Comparison of ENCODE assay signal across 19 cellular contexts in the genomic region with DNA sequence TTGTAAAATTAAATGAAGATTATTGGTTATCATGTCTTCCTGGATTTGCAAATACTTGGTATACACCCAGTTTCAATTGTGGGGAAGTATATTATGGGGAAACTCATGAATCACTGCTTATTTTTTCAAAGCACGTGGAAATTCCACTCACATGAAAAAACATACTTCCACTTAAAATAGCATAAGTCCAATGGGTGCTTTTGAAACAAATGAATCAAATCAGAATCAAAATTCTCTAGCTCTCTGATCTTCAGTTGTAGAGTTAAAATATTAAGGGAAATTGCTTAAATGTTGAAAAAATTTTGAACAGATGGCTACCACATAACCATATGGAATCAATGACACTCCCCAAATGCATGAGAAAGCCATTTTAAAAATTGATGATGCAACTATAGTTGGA.
"Had no signal": no experiment of that assay in that cellular context is flagged by ENCODE, and none has a peak within 500 bp of the region (broad histone marks: within the 10 kb centered on the region; RNA-seq: fewer than 3 reads in every experiment).

No MANE protein-coding gene starts in this region.

- DNase-seq: foreskin keratinocyte; kidney glomerular epithelial cell; mesendoderm; naive B cell; posterior cingulate gyrus; sigmoid colon; stimulated activated CD4-positive, alpha-beta T cell treated with anti-CD3 and anti-CD28 coated beads, Interleukin-2, amount 100 ng/mL, for 24 hours; stimulated activated CD4-positive, alpha-beta T cell treated with anti-CD3 and anti-CD28 coated beads, Interleukin-4, amount 100 ng/mL, for 4 hours; stimulated activated naive B cell treated with anti-CD40 and anti-IgM and Interleukin-4, amounts not matched to agents 10 μg/mL and 1 μg/mL and 100 μg/mL, for 72 hours; stimulated activated naive CD8-positive, alpha-beta T cell treated with anti-CD3 and anti-CD28 coated beads, Interleukin-15, amount 100 ng/mL, for 72 hours; testis; upper lobe of right lung had no signal

- H3K9me3 ChIP-seq: right atrium auricular region, sigmoid colon, testis, tibial nerve, upper lobe of right lung, vagina had no signal

- H3K27ac ChIP-seq: foreskin keratinocyte, hepatocyte, right atrium auricular region, sigmoid colon, skin epidermis, testis, tibial nerve, upper lobe of right lung, vagina had no signal

- H3K4me1 ChIP-seq: foreskin keratinocyte, right atrium auricular region, sigmoid colon, testis, tibial nerve, upper lobe of right lung, vagina had no signal

- H3K4me3 ChIP-seq: hepatocyte, right atrium auricular region, sigmoid colon, skin epidermis, testis, tibial nerve, upper lobe of right lung, vagina had no signal

- H3K27me3 ChIP-seq: foreskin keratinocyte, hepatocyte, right atrium auricular region, sigmoid colon, testis, tibial nerve, upper lobe of right lung, vagina had no signal

- H3K36me3 Mint-ChIP-seq: naive B cell; stimulated activated naive B cell treated with anti-CD40 and anti-IgM and Interleukin-4, amounts not matched to agents 10 μg/mL and 1 μg/mL and 100 μg/mL, for 72 hours had no signal

- H3K9me3 Mint-ChIP-seq: dendritic cell treated with granulocyte-macrophage colony-stimulating factor and Interleukin-4, amounts not matched to agents 40 ng/mL and 50 ng/mL, for 4 days had no signal

- H3K4me3 Mint-ChIP-seq: dendritic cell treated with granulocyte-macrophage colony-stimulating factor and Interleukin-4, amounts not matched to agents 40 ng/mL and 50 ng/mL, for 4 days; naive B cell; nephron; stimulated activated naive B cell treated with anti-CD40 and anti-IgM and Interleukin-4, amounts not matched to agents 10 μg/mL and 1 μg/mL and 100 μg/mL, for 72 hours; stimulated activated naive CD8-positive, alpha-beta T cell treated with anti-CD3 and anti-CD28 coated beads, Interleukin-15, amount 100 ng/mL, for 72 hours had no signal

- H3K4me1 Mint-ChIP-seq: naive B cell; nephron; stimulated activated naive B cell treated with anti-CD40 and anti-IgM and Interleukin-4, amounts not matched to agents 10 μg/mL and 1 μg/mL and 100 μg/mL, for 72 hours; stimulated activated naive CD8-positive, alpha-beta T cell treated with anti-CD3 and anti-CD28 coated beads, Interleukin-15, amount 100 ng/mL, for 72 hours had no signal

- ATAC-seq: foreskin keratinocyte; stimulated activated naive B cell treated with anti-CD40 and anti-IgM and Interleukin-4, amounts not matched to agents 10 μg/mL and 1 μg/mL and 100 μg/mL, for 72 hours; stimulated activated naive CD8-positive, alpha-beta T cell treated with anti-CD3 and anti-CD28 coated beads, Interleukin-15, amount 100 ng/mL, for 72 hours; upper lobe of right lung had no signal

- H3K36me3 ChIP-seq: right atrium auricular region, sigmoid colon, tibial nerve, upper lobe of right lung, vagina had no signal

- H3K27ac Mint-ChIP-seq: dendritic cell treated with granulocyte-macrophage colony-stimulating factor and Interleukin-4, amounts not matched to agents 40 ng/mL and 50 ng/mL, for 4 days; naive B cell; nephron; stimulated activated naive B cell treated with anti-CD40 and anti-IgM and Interleukin-4, amounts not matched to agents 10 μg/mL and 1 μg/mL and 100 μg/mL, for 72 hours; stimulated activated naive CD8-positive, alpha-beta T cell treated with anti-CD3 and anti-CD28 coated beads, Interleukin-15, amount 100 ng/mL, for 72 hours had no signal

- H3K27me3 Mint-ChIP-seq: dendritic cell treated with granulocyte-macrophage colony-stimulating factor and Interleukin-4, amounts not matched to agents 40 ng/mL and 50 ng/mL, for 4 days; stimulated activated naive B cell treated with anti-CD40 and anti-IgM and Interleukin-4, amounts not matched to agents 10 μg/mL and 1 μg/mL and 100 μg/mL, for 72 hours had no signal
